1 cellular context compared by ENCODE assay signal in genomic region chr6:169452117-169452868, GRCh38.
TF ChIP-seq lines count a peak whose summit lies in the region.

No MANE protein-coding gene starts in this region.

TF ChIP-seq in K562, 482 proteins besides CTCF, POLR2A, EP300 and RAD21 (continued from another document and continues in another):
- TF ChIP-seq ZNF655 (CRISPR knock-in tag; IDR thresholded peaks at IDR 0.05) (no peak), MEF2A (IDR thresholded peaks at IDR 0.05; ENCODE audit: control insufficient read depth, low read depth, low read length) (no peak), RREB1 (CRISPR knock-in tag; IDR thresholded peaks at IDR 0.05) (0 out of 2 replicates have a peak, but pooled peaks have one; percentile 14), XRCC3 (IDR thresholded peaks at IDR 0.05) (no peak), HES1 (IDR thresholded peaks at IDR 0.05; ENCODE audit: low read depth) (no peak), RBM25 (IDR thresholded peaks at IDR 0.05; ENCODE audit: low read depth, low read length, severe bottlenecking) (no peak), DLX4 (CRISPR knock-in tag; IDR thresholded peaks at IDR 0.05) (no peak), TFE3 (CRISPR knock-in tag; IDR thresholded peaks at IDR 0.05) (no peak), BCOR (IDR thresholded peaks at IDR 0.05) (peak; percentile 26; the same call in 1 of the 2 replicates), ARNT (IDR thresholded peaks at IDR 0.05) (0 out of 4 replicates have a peak, but pooled peaks of 1 of the 2 experiments have one; percentile 10), ZNF764 (CRISPR knock-in tag; IDR thresholded peaks at IDR 0.05; ENCODE audit: low read depth) (no peak), MAFK (IDR thresholded peaks at IDR 0.05; ENCODE audit: low read length) (peak; percentile 52), JUN (IDR thresholded peaks at IDR 0.05; ENCODE audit: borderline replicate concordance, low read depth, low read length) (0 out of 2 replicates have a peak, but pooled peaks have one; percentile 38), JUN (CRISPR knock-in tag; IDR thresholded peaks at IDR 0.05; ENCODE audit: borderline replicate concordance) (no peak), SP1 (CRISPR knock-in tag; IDR thresholded peaks at IDR 0.05) (no peak), PCBP2 (IDR thresholded peaks at IDR 0.05; ENCODE audit: low read depth, low read length, poor library complexity, severe bottlenecking) (no peak), BCLAF1 (IDR thresholded peaks at IDR 0.05; ENCODE audit: borderline replicate concordance in 1 of 2, control insufficient read depth in 1 of 2, low read depth in 2 of 2, low read length in 1 of 2) (no peak), ZNF280A (IDR thresholded peaks at IDR 0.05; ENCODE audit: low read depth, partially characterized antibody) (no peak), E2F8 (IDR thresholded peaks at IDR 0.05; ENCODE audit: low read depth, partially characterized antibody) (no peak), ZNF511 (CRISPR knock-in tag; IDR thresholded peaks at IDR 0.05) (0 out of 2 replicates have a peak, but pooled peaks have one; percentile 39), FOXA1 (IDR thresholded peaks at IDR 0.05; ENCODE audit: borderline replicate concordance) (no peak), ATF1 (CRISPR knock-in tag; IDR thresholded peaks at IDR 0.05) (no peak), ATF1 (tag; IDR thresholded peaks at IDR 0.05) (peak; percentile 67), GTF2E2 (tag; IDR thresholded peaks at IDR 0.05) (no peak), PPARD (CRISPR knock-in tag; IDR thresholded peaks at IDR 0.05) (no peak), NFYB (IDR thresholded peaks at IDR 0.05; ENCODE audit: extremely low read depth, insufficient read length) (no peak), BRD4 (IDR thresholded peaks at IDR 0.05) (peak; percentile 40; the same call in 1 of the 2 replicates), CHAMP1 (IDR thresholded peaks at IDR 0.05) (no peak), ZNF239 (CRISPR knock-in tag; IDR thresholded peaks at IDR 0.05) (no peak)
